In genomic region chr12:76275511-76276093, GRCh38 we compare ENCODE assay signal across 24 cellular contexts.
A peak's percentile ranks its signal among the peaks of the same experiment; 100 is the strongest.
DNase-seq lines count a peak whose midpoint lies in the region; ATAC-seq and TF ChIP-seq lines count a peak whose summit lies in the region.
"Had no signal": no experiment of that assay in that cellular context is flagged by ENCODE, and none has a peak within 500 bp of the region (broad histone marks: within the 10 kb centered on the region; RNA-seq: fewer than 3 reads in every experiment).

No MANE protein-coding gene starts in this region.

- no peaks in the 10 kb centered on the region for H3K27me3 ChIP-seq in breast epithelium
- H3K27me3 ChIP-seq: uterus had no signal

- no TSS peak for BruUV-seq in MCF 10A (replicated peaks; lab: Mats Ljungman, UMichigan)

- H3K36me3 Mint-ChIP-seq in MCF 10A (ENCODE audit: insufficient read depth, unreplicated experiment) (no peaks in the 10 kb centered on the region), chondrocyte (ENCODE audit: low read depth) (no peaks in the 10 kb centered on the region)
- H3K36me3 Mint-ChIP-seq: mesothelial cell of epicardium had no signal

- H3K4me3 Mint-ChIP-seq in MCF 10A (ENCODE audit: unreplicated experiment) (peak overlapping the region; percentile 13), chondrocyte (ENCODE audit: unreplicated experiment) (no peak overlapping the region)
- H3K4me3 Mint-ChIP-seq: central memory CD8-positive, alpha-beta T cell; mesothelial cell of epicardium; nephron progenitor cell had no signal

- no peak for DNase-seq in MCF 10A (ENCODE audit: unreplicated experiment)
- no peak for DNase-seq in breast epithelium (ENCODE audit: low spot score in 2 of 2)
- peak; percentile 45 for DNase-seq in OCI-M1 (lab: John Stamatoyannopoulos, UW)
- no peak for DNase-seq in chondrocyte (ENCODE audit: low spot score)
- no peak for DNase-seq in COR-L47 (lab: John Stamatoyannopoulos, UW)
- no peak for DNase-seq in cerebellum (ENCODE audit: low spot score)
- DNase-seq in COLO829 (ENCODE audit: low spot score): no peak
- DNase-seq: activated effector memory CD4-positive, alpha-beta T cell treated with Interleukin-2 at 50 U/mL for 16 hours; amygdala; C1 segment of cervical spinal cord; DMS153; effector CD4-positive, alpha-beta T cell; NCI-H1417 treated with DMSO at 0.1 percent for 48 hours; NCI-H524 treated with DMSO at 0.1 percent for 48 hours; nephron progenitor cell; psoas muscle; SHP77 treated with DMSO at 0.1 percent for 48 hours; small intestine; stimulated activated CD4-positive, alpha-beta T cell treated with anti-CD3 and anti-CD28 coated beads, Interleukin-4, amount 100 ng/mL, for 1 hour; T-helper 9 cell; uterus had no signal

- H3K4me1 Mint-ChIP-seq in MCF 10A (ENCODE audit: insufficient read depth, unreplicated experiment) (peaks cover 45% of the 10 kb centered on the region), chondrocyte (ENCODE audit: low read depth) (peaks cover 72% of the 10 kb centered on the region)
- H3K4me1 Mint-ChIP-seq: central memory CD8-positive, alpha-beta T cell; nephron progenitor cell had no signal

- no peak for ATAC-seq in HG03039 (IDR thresholded peaks at IDR 0.05; ENCODE audit: unreplicated experiment)

- TF ChIP-seq CTCF in MCF 10A (IDR thresholded peaks at IDR 0.05; ENCODE audit: unreplicated experiment) (no peak), breast epithelium (IDR thresholded peaks at IDR 0.05) (no peak), chondrocyte (IDR thresholded peaks at IDR 0.05) (no peak)

- H3K27me3 Mint-ChIP-seq in MCF 10A (ENCODE audit: insufficient read depth, unreplicated experiment): no peaks in the 10 kb centered on the region
- no peaks in the 10 kb centered on the region for H3K27me3 Mint-ChIP-seq in chondrocyte (ENCODE audit: low read depth)

- peak overlapping the region in 1 of 2 donors; percentile 43 for H3K27ac ChIP-seq in breast epithelium
- H3K27ac ChIP-seq: psoas muscle, uterus had no signal

- no peaks in the 10 kb centered on the region for H3K9me3 ChIP-seq in breast epithelium
- H3K9me3 ChIP-seq: psoas muscle, uterus had no signal

- CTCF ChIA-PET in MCF 10A (lab: Yijun Ruan, JAX): interaction anchor here (1.1 kb wide), 1 partner anchor 16 kb away, joined by 4 read pairs; no protein-coding TSS in a partner anchor

- H3K4me3 ChIP-seq in breast epithelium: no peak overlapping the region
- H3K4me3 ChIP-seq: psoas muscle, uterus had no signal

- intact Hi-C loops in MCF 10A (cut with micrococcal nuclease) (no loop called here), breast epithelium (cut with DNase I; ENCODE audit: low total_unique reads) (no loop called here)

- POLR2A ChIA-PET in MCF 10A (lab: Yijun Ruan, JAX): interaction anchor here (0.9 to 1.4 kb wide), 3 partner anchors 9 to 16 kb away, joined by 4 to 6 read pairs (median 5); no protein-coding TSS in a partner anchor

- H3K27ac Mint-ChIP-seq in MCF 10A (ENCODE audit: low read depth, unreplicated experiment): peak overlapping the region; percentile 86
- H3K27ac Mint-ChIP-seq in chondrocyte (ENCODE audit: unreplicated experiment): peak overlapping the region; percentile 83
- H3K27ac Mint-ChIP-seq: mesothelial cell of epicardium, nephron progenitor cell had no signal

- H3K4me1 ChIP-seq in breast epithelium: no peaks in the 10 kb centered on the region
- H3K4me1 ChIP-seq: psoas muscle, uterus had no signal

- H3K9me3 Mint-ChIP-seq in MCF 10A (ENCODE audit: unreplicated experiment): no peaks in the 10 kb centered on the region
- no peaks in the 10 kb centered on the region for H3K9me3 Mint-ChIP-seq in chondrocyte (ENCODE audit: low read depth)
- H3K9me3 Mint-ChIP-seq: central memory CD8-positive, alpha-beta T cell; mesothelial cell of epicardium; nephron progenitor cell had no signal

- TF ChIP-seq POLR2A in breast epithelium (IDR thresholded peaks at IDR 0.05): no peak

- H3K36me3 ChIP-seq in breast epithelium: no peaks in the 10 kb centered on the region
- H3K36me3 ChIP-seq: uterus had no signal
